ENCODE assay signal across 8 cellular contexts in the genomic region with DNA sequence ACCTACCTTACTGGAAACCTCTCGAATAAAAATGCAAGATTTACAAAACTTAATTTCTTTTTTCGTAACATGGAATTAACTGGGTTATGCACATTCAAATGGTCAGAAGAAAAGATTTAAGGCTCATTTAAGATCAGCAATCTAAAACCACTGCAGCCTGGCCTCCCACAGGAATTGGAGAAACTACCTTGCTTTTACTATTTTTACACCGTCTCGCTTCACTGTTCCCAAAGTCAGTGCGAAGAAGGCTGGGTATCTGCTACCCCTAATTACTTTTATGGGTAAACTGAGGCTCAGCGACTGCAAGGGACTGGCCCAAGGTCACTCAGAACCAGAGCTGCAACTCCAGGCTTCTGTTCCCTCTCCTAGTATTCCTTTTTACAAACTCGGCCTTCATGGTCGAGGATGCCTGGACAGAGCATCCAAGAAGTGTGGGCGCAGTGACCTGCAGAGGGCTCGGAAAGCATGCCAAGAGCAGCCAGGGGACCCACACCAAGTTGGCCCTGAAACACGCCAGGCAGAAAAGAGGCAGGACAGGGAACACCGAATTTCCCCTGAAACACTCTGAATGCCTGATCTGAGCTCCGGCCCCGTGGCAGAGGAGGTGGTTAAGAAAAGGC. TPM values are rescaled to one million over a fixed set of nuclear protein-coding genes. Genes with fewer than 3 reads are reported as not detected.
A peak's percentile ranks its signal among the peaks of the same experiment; 100 is the strongest.
DNase-seq lines count a peak whose midpoint lies in the region; TF ChIP-seq lines count a peak whose summit lies in the region.

No MANE protein-coding gene starts in this region.

- H3K9ac ChIP-seq in mucosa of stomach (ENCODE audit: low read length): peak overlapping the region; percentile 77

- peaks cover 49% of the 10 kb centered on the region for H3K4me1 ChIP-seq in CD8-positive, alpha-beta memory T cell (ENCODE audit: insufficient read depth, low read length)
- H3K4me1 ChIP-seq in ectodermal cell (ENCODE audit: control insufficient read depth, insufficient read depth, low read length): peaks cover 12% of the 10 kb centered on the region
- H3K4me1 ChIP-seq in mucosa of stomach (ENCODE audit: control insufficient read depth, insufficient read depth, low read length): peaks cover 8% of the 10 kb centered on the region

- peaks cover 4 to 42% (median 10%) of the 10 kb centered on the region in 3 donors for H3K36me3 Mint-ChIP-seq in CD8-positive, alpha-beta memory T cell

- no peaks in the 10 kb centered on the region for H3K36me3 ChIP-seq in CD8-positive, alpha-beta memory T cell (ENCODE audit: insufficient read depth, low read length)
- H3K36me3 ChIP-seq in H7 (replicated peaks; ENCODE audit: control insufficient read depth, insufficient read depth, low read length) (peaks cover 9% of the 10 kb centered on the region), ectodermal cell (ENCODE audit: control insufficient read depth, insufficient read depth, low read length) (peaks cover 11% of the 10 kb centered on the region), mucosa of stomach (ENCODE audit: control insufficient read depth, insufficient read depth, low read length) (no peaks in the 10 kb centered on the region)

- 9 to 10% methylated on average over 14 of the region's 14 CpGs for WGBS in ectodermal cell, 2 experiments

- no peak for TF ChIP-seq CTCF in GM20000 (IDR thresholded peaks at IDR 0.05; ENCODE audit: extremely low read depth, missing control alignments)

- peak in 1 of 5 donors; percentile 48 for DNase-seq in CD8-positive, alpha-beta memory T cell
- DNase-seq in H7 (no peak), RKO (ENCODE audit: low spot score) (peak; percentile 44), cortex of kidney (lab: John Stamatoyannopoulos, UW) (no peak), amniotic stem cell (lab: John Stamatoyannopoulos, UW) (no peak), GM20000 (ENCODE audit: low spot score) (no peak)

- H3K9me3 Mint-ChIP-seq in CD8-positive, alpha-beta memory T cell: peaks cover 0 to 5% (median 3%) of the 10 kb centered on the region in 5 donors

- peaks cover 69 to 75% (median 70%) of the 10 kb centered on the region in 3 donors for H3K4me1 Mint-ChIP-seq in CD8-positive, alpha-beta memory T cell

- no peaks in the 10 kb centered on the region for H3K27me3 ChIP-seq in CD8-positive, alpha-beta memory T cell (ENCODE audit: insufficient read depth, low read length, poor library complexity, severe bottlenecking)
- no peaks in the 10 kb centered on the region for H3K27me3 ChIP-seq in H7 (ENCODE audit: control insufficient read depth, insufficient read depth, low read length)
- H3K27me3 ChIP-seq in ectodermal cell (ENCODE audit: control insufficient read depth, insufficient read depth, low read length, poor library complexity, severe bottlenecking): no peaks in the 10 kb centered on the region
- no peaks in the 10 kb centered on the region for H3K27me3 ChIP-seq in mucosa of stomach (ENCODE audit: control insufficient read depth, insufficient read depth, low read length)

- POLR2A ChIA-PET in CD8-positive, alpha-beta memory T cell (lab: Charles Lee): interaction anchor here (1.0 to 2.5 kb wide), 2 partner anchors 43 to 591 kb away, joined by 3 to 21 read pairs; a partner anchor contains a TSS

- CTCF ChIA-PET in CD8-positive, alpha-beta memory T cell (lab: Charles Lee): interaction anchor here (0.9 to 2.7 kb wide), 3 partner anchors 40 to 710 kb away, joined by 5 to 21 read pairs (median 7); a partner anchor contains a TSS

- peak overlapping the region; percentile 93 to 98 (median 95) for H3K4me3 Mint-ChIP-seq in CD8-positive, alpha-beta memory T cell

- no peaks in the 10 kb centered on the region for H3K9me3 ChIP-seq in CD8-positive, alpha-beta memory T cell (ENCODE audit: low read length)
- H3K9me3 ChIP-seq in ectodermal cell (ENCODE audit: control insufficient read depth, low read length) (no peaks in the 10 kb centered on the region), mucosa of stomach (ENCODE audit: control insufficient read depth, low read length) (no peaks in the 10 kb centered on the region)

- peak overlapping the region; percentile 71 for H3K4me3 ChIP-seq in CD8-positive, alpha-beta memory T cell (ENCODE audit: low read length)
- H3K4me3 ChIP-seq in H7 (ENCODE audit: insufficient read depth, low read depth, low read length) (peak overlapping the region; percentile 93), ectodermal cell (ENCODE audit: insufficient read depth, low read depth, low read length) (peak overlapping the region; percentile 82), mucosa of stomach (ENCODE audit: low read length) (peak overlapping the region; percentile 81)

- peak overlapping the region; percentile 73 for H3K27ac ChIP-seq in CD8-positive, alpha-beta memory T cell (ENCODE audit: low read depth, low read length)
- H3K27ac ChIP-seq in ectodermal cell (ENCODE audit: insufficient read depth, low read depth, low read length, poor library complexity, severe bottlenecking): peak overlapping the region; percentile 91

- H3K27ac Mint-ChIP-seq in CD8-positive, alpha-beta memory T cell: peak overlapping the region; percentile 82 to 98 (median 94)

- peaks cover 0 to 8% of the 10 kb centered on the region in 2 donors for H3K27me3 Mint-ChIP-seq in CD8-positive, alpha-beta memory T cell

RNA-seq across cellular contexts. Expression of a gene that starts 0.9 kb away (rescaled TPM):
- 10 to 100 TPM; 44.5 to 47.3 TPM for total RNA-seq in CD8-positive, alpha-beta memory T cell
- polyA plus RNA-seq in CD8-positive, alpha-beta memory T cell: 11.6 TPM
- 25.5 and 49.1 TPM in 2 replicates for total RNA-seq in H7 (2014; rRNA removed; shearing (Covaris generic))
- polyA plus RNA-seq in ectodermal cell (2013, experiment 1 of 4): 99.9 TPM
- 113 TPM for polyA plus RNA-seq in ectodermal cell (2013, experiment 2 of 4)
- 91.4 TPM for polyA plus RNA-seq in ectodermal cell (2013, experiment 3 of 4)
- polyA plus RNA-seq in ectodermal cell (2013, experiment 4 of 4): 101 TPM

RNA-seq across cellular contexts. Expression of a gene that starts 42.8 kb away (rescaled TPM):
- 10 to 100 TPM; 11.4 to 14.4 TPM for total RNA-seq in CD8-positive, alpha-beta memory T cell
- 3.4 TPM for polyA plus RNA-seq in CD8-positive, alpha-beta memory T cell
- 0.97 and 1.2 TPM in 2 replicates for total RNA-seq in H7 (2014; rRNA removed; shearing (Covaris generic))
- 6.3 TPM for polyA plus RNA-seq in ectodermal cell (2013, experiment 1 of 4)
- 5.5 TPM for polyA plus RNA-seq in ectodermal cell (2013, experiment 2 of 4)
- 4.6 TPM for polyA plus RNA-seq in ectodermal cell (2013, experiment 3 of 4)
- 7.7 TPM for polyA plus RNA-seq in ectodermal cell (2013, experiment 4 of 4)
